8 cellular contexts compared by ENCODE assay signal in the genomic region with DNA sequence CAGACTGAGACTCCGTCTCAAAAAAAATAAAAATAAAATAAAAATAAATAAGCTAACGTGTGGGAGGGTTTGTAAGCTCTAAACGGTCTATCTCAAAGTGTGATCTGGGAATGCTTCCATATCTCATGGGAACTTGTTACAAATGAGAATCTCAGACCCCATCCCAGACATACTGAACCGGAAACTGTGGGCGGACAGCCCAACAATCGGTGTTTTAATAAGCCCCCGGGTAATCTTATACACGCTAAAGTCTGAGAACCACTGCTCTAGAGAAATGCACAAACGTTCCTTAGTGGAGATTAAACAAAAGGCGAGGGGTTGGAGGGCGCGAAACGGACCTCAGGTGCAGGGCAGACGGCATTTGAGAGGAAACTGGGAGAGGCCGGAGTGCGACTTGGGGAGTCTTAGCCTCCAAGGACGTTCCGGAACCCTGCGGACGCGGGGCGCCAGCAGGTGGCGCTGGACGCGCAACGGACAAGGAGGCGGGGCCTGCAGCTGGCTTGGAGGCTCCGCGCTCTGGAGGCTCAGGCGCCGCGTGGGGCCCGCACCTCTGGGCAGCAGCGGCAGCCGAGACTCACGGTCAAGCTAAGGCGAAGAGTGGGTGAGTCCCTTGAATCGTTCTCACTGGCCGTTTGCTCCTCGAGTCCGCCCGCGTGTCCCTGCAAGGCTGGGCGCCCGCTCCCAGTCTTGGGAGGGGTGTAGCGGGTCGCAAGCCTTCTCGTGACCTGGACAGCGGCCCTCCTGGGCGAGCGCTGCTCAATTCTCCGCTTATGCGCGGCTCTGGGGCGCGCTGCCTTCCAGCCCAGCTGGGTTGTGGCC. TPM values are rescaled to one million over a fixed set of nuclear protein-coding genes. Genes with fewer than 3 reads are reported as not detected.
A peak's percentile ranks its signal among the peaks of the same experiment; 100 is the strongest.
DNase-seq lines count a peak whose midpoint lies in the region; ATAC-seq and TF ChIP-seq lines count a peak whose summit lies in the region.
"Not testable (repeated sequence)": the region's sequence is repeated elsewhere in the genome, so short reads cannot be mapped to it uniquely, and the experiment has no call there.

A gene (plus strand): TSS at position 527 of the 819 bp plus-strand sequence. CDS start 5,320 bp downstream, outside the sequence.

- H3F3A ChIP-seq in smooth muscle cell (ENCODE audit: low read depth), result not testable (repeated sequence)

- in situ Hi-C loops in GM18951 (cut with MboI; ENCODE audit: low sequenced_read_pairs, unreplicated experiment), result loop anchor here (25.0 kb wide), 1 partner anchor 258 kb away; a partner anchor contains a TSS

- not testable (repeated sequence) for H3K79me2 ChIP-seq in smooth muscle cell (ENCODE audit: low read depth)

- H3K9ac ChIP-seq in smooth muscle cell (ENCODE audit: low read depth), result not testable (repeated sequence)

- H3K36me3 ChIP-seq in smooth muscle cell (ENCODE audit: low read depth), result not testable (repeated sequence)

- not testable (repeated sequence) for H3K27ac ChIP-seq in smooth muscle cell (ENCODE audit: low read depth)

- H2AFZ ChIP-seq in smooth muscle cell (ENCODE audit: low read depth), result peak within 1 kb of the TSS; percentile 93

- peak; percentile 84 for DNase-seq in AG08396 (ENCODE audit: low spot score)
- DNase-seq in NCI-H2227 (lab: John Stamatoyannopoulos, UW; ENCODE audit: unreplicated experiment), result peak; percentile 96
- peak; percentile 74 for DNase-seq in central memory CD4-positive, alpha-beta T cell
- DNase-seq in inferior parietal cortex (ENCODE audit: extremely low spot score), result peak; percentile 88
- peak; percentile 68 for DNase-seq in smooth muscle cell (lab: John Stamatoyannopoulos, UW; ENCODE audit: unreplicated experiment)

- peak within 1 kb of the TSS; percentile 57 for H3K4me3 ChIP-seq in smooth muscle cell

- peak within 1 kb of the TSS; percentile 93 for H3K4me2 ChIP-seq in smooth muscle cell

- H3K4me1 ChIP-seq in smooth muscle cell (ENCODE audit: low read depth), result not testable (repeated sequence)

- not testable (repeated sequence) for H3K27me3 ChIP-seq in smooth muscle cell (ENCODE audit: low read depth)

- WGBS in smooth muscle cell (ENCODE audit: low lambda C conversion rate), result 10% methylated on average over 55 of the region's 56 CpGs

- H4K20me1 ChIP-seq in smooth muscle cell (ENCODE audit: low read depth), result not testable (repeated sequence)

- peak; percentile 59 for TF ChIP-seq POLR2A in GM18951 (IDR thresholded peaks at IDR 0.05; ENCODE audit: extremely low read depth, insufficient read depth, insufficient read length)

- H3K9me3 ChIP-seq in smooth muscle cell (replicated peaks; ENCODE audit: low read depth), result not testable (repeated sequence)

- ATAC-seq in HG03135 (IDR thresholded peaks at IDR 0.05; ENCODE audit: unreplicated experiment), result peak; percentile 95
- ATAC-seq in activated CD4-positive, CD25-positive, alpha-beta regulatory T cell treated with anti-CD3 and anti-CD28 coated beads, Interleukin-2, amount 50 U/mL, for 24 hours, result peak; percentile 93 to 97

- TF ChIP-seq CTCF in smooth muscle cell (IDR thresholded peaks at IDR 0.05; ENCODE audit: borderline replicate concordance, insufficient read depth, poor library complexity, severe bottlenecking), result peak; percentile 89

RNA-seq across cellular contexts. Expression of the gene that starts here (rescaled TPM):
- total RNA-seq in smooth muscle cell, result 2.1 and 6.9 TPM in 2 replicates
- 0.48 and 0.93 TPM in 2 replicates for polyA plus RNA-seq in smooth muscle cell
